ENCODE assay signal across 22 cellular contexts in the genomic region with DNA sequence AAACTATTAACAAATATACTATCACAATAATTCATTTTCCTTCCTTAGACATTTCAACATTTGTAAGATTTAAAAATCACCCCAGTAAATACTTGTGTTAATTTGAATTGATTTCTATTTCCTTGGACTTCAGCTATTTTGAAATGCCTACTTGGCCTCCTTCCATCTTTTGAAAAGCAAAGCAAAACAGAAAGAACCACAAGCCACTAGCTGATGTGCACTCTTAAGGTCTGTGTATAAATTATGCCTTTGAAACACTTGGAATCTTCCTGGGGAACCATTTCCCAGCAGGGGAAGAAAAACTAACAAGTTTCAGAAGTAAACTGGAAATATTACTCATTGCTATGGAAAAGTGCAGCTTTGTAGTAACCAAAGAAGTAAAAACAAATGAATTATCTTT.
A peak's percentile ranks its signal among the peaks of the same experiment; 100 is the strongest.
DNase-seq lines count a peak whose midpoint lies in the region; ATAC-seq, FAIRE-seq and TF ChIP-seq lines count a peak whose summit lies in the region.
"Had no signal": no experiment of that assay in that cellular context is flagged by ENCODE, and none has a peak within 500 bp of the region (broad histone marks: within the 10 kb centered on the region; RNA-seq: fewer than 3 reads in every experiment).

No MANE protein-coding gene starts in this region.

- no peaks in the 10 kb centered on the region for H3F3A ChIP-seq in GM23248 (ENCODE audit: insufficient read depth)

- no peak for TF ChIP-seq CTCF in A549 (IDR thresholded peaks at IDR 0.05)
- no peak for TF ChIP-seq CTCF in left lung (IDR thresholded peaks at IDR 0.05)
- TF ChIP-seq CTCF in mucosa of descending colon (IDR thresholded peaks at IDR 0.05), result no peak

- H3K4me2 ChIP-seq in A549, result no peak overlapping the region
- no peak overlapping the region for H3K4me2 ChIP-seq in GM23248 (ENCODE audit: unreplicated experiment)

- ATAC-seq in A549 (no peak), left lung (peak; percentile 41), mucosa of descending colon (no peak)
- ATAC-seq: CD8-positive, alpha-beta T cell; heart left ventricle; psoas muscle had no signal

- peak; percentile 73 for FAIRE-seq in A549 (lab: Jason Lieb, UNC)
- FAIRE-seq: A204.1 had no signal

- POLR2A ChIA-PET in A549 (lab: Yijun Ruan, JAX), result no interaction called here

- no peak for TF ChIP-seq RAD21 in A549 (conservative IDR thresholded peaks at IDR 0.05 in 1 of 2, IDR thresholded peaks at IDR 0.05 in 1 of 2)

- H3K9me3 ChIP-seq in A549 (peaks cover 11% of the 10 kb centered on the region; the same call in 1 of the 3 replicates), GM23248 (ENCODE audit: low read depth) (no peaks in the 10 kb centered on the region), left lung (no peaks in the 10 kb centered on the region), mucosa of descending colon (no peaks in the 10 kb centered on the region)
- H3K9me3 ChIP-seq: ascending aorta, tibial nerve had no signal

- no peak for TF ChIP-seq EP300 in A549 (IDR thresholded peaks at IDR 0.05)

- H3K36me3 ChIP-seq in GM23248 (ENCODE audit: low read depth) (no peaks in the 10 kb centered on the region), left lung (no peaks in the 10 kb centered on the region), mucosa of descending colon (ENCODE audit: low read depth) (no peaks in the 10 kb centered on the region)
- H3K36me3 ChIP-seq: ascending aorta, heart left ventricle, tibial nerve had no signal

- no peaks in the 10 kb centered on the region for H3K79me2 ChIP-seq in GM23248 (ENCODE audit: insufficient read depth)

- no peak for DNase-seq in A549 (ENCODE audit: low read depth in 1 of 2, low spot score in 1 of 2)
- peak; percentile 6 for DNase-seq in GM23248
- peak; percentile 23 for DNase-seq in dedifferentiated amniotic fluid mesenchymal stem cell (ENCODE audit: extremely low spot score)
- no peak for DNase-seq in left lung
- DNase-seq in mucosa of descending colon, result no peak
- no peak for DNase-seq in activated naive CD4-positive, alpha-beta T cell treated with anti-CD3 and anti-CD28 coated beads, Interleukin-2, amount 50 U/mL, for 16 hours
- no peak for DNase-seq in Kasumi-1 (lab: John Stamatoyannopoulos, UW)
- no peak for DNase-seq in activated CD4-positive, alpha-beta T cell treated with anti-CD3 and anti-CD28 coated beads for 1 hour
- DNase-seq: activated CD4-positive, alpha-beta T cell treated with anti-CD3 and anti-CD28 coated beads, Interleukin-2, amount 50 U/mL, for 1 hour; activated naive CD4-positive, alpha-beta T cell; CD8-positive, alpha-beta T cell; DMS79; H9; heart left ventricle; mammary epithelial cell; MM.1S; nephron progenitor cell; psoas muscle; SW 1271 had no signal

- H3K9ac ChIP-seq in GM23248, result no peak overlapping the region

- H4K20me1 ChIP-seq in GM23248 (ENCODE audit: insufficient read depth), result no peaks in the 10 kb centered on the region

- H3K4me3 ChIP-seq in A549, result no peak overlapping the region
- H3K4me3 ChIP-seq in GM23248, result no peak overlapping the region
- no peak overlapping the region for H3K4me3 ChIP-seq in left lung
- H3K4me3 ChIP-seq in mucosa of descending colon, result no peak overlapping the region
- H3K4me3 ChIP-seq: ascending aorta, heart left ventricle, psoas muscle, tibial nerve had no signal

- in situ Hi-C loops in GM23248 (cut with MboI), result no loop called here

- H3K27ac ChIP-seq in A549, result no peak overlapping the region
- H3K27ac ChIP-seq in GM23248, result no peak overlapping the region
- H3K27ac ChIP-seq in left lung, result peak overlapping the region in 1 of 2 donors; percentile 17
- H3K27ac ChIP-seq: ascending aorta, heart left ventricle, psoas muscle had no signal

- no peak for TF ChIP-seq POLR2A in A549 (IDR thresholded peaks at IDR 0.05; ENCODE audit: low read length)

- H3K27me3 ChIP-seq in GM23248 (replicated peaks; ENCODE audit: insufficient read depth) (no peaks in the 10 kb centered on the region), left lung (no peaks in the 10 kb centered on the region)
- H3K27me3 ChIP-seq: ascending aorta, tibial nerve had no signal

- no peaks in the 10 kb centered on the region for H3K9me2 ChIP-seq in GM23248 (ENCODE audit: insufficient read depth)

- no peak overlapping the region for H2AFZ ChIP-seq in GM23248

- H3K4me1 ChIP-seq in A549 (no peaks in the 10 kb centered on the region), GM23248 (ENCODE audit: insufficient read depth) (no peaks in the 10 kb centered on the region), left lung (no peaks in the 10 kb centered on the region), mucosa of descending colon (ENCODE audit: low read depth) (no peaks in the 10 kb centered on the region)
- H3K4me1 ChIP-seq: ascending aorta, heart left ventricle, psoas muscle, tibial nerve had no signal

- CTCF ChIA-PET in A549 (lab: Yijun Ruan, JAX), result no interaction called here

- intact Hi-C loops in left lung (cut with DNase I), result no loop called here
- intact Hi-C loops in mucosa of descending colon (cut with DNase I, micrococcal nuclease), result no loop called here

TF ChIP-seq in A549, 52 proteins besides CTCF, POLR2A, EP300 and RAD21:
- TF ChIP-seq ATOH8 (CRISPR knock-in tag; IDR thresholded peaks at IDR 0.05; ENCODE audit: low read depth), result no peak
- no peak for TF ChIP-seq KDM5A (IDR thresholded peaks at IDR 0.05)
- no peak for TF ChIP-seq GATA3 (IDR thresholded peaks at IDR 0.05; ENCODE audit: borderline replicate concordance)
- TF ChIP-seq PBX3 (IDR thresholded peaks at IDR 0.05), result no peak
- no peak for TF ChIP-seq NPAS2 (CRISPR knock-in tag; IDR thresholded peaks at IDR 0.05; ENCODE audit: borderline replicate concordance)
- no peak for TF ChIP-seq RFX5 (IDR thresholded peaks at IDR 0.05)
- TF ChIP-seq MAZ (IDR thresholded peaks at IDR 0.05; ENCODE audit: borderline replicate concordance, low read depth, low read length), result no peak
- TF ChIP-seq, protein P1, sequence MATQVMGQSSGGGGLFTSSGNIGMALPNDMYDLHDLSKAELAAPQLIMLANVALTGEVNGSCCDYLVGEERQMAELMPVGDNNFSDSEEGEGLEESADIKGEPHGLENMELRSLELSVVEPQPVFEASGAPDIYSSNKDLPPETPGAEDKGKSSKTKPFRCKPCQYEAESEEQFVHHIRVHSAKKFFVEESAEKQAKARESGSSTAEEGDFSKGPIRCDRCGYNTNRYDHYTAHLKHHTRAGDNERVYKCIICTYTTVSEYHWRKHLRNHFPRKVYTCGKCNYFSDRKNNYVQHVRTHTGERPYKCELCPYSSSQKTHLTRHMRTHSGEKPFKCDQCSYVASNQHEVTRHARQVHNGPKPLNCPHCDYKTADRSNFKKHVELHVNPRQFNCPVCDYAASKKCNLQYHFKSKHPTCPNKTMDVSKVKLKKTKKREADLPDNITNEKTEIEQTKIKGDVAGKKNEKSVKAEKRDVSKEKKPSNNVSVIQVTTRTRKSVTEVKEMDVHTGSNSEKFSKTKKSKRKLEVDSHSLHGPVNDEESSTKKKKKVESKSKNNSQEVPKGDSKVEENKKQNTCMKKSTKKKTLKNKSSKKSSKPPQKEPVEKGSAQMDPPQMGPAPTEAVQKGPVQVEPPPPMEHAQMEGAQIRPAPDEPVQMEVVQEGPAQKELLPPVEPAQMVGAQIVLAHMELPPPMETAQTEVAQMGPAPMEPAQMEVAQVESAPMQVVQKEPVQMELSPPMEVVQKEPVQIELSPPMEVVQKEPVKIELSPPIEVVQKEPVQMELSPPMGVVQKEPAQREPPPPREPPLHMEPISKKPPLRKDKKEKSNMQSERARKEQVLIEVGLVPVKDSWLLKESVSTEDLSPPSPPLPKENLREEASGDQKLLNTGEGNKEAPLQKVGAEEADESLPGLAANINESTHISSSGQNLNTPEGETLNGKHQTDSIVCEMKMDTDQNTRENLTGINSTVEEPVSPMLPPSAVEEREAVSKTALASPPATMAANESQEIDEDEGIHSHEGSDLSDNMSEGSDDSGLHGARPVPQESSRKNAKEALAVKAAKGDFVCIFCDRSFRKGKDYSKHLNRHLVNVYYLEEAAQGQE (IDR thresholded peaks at IDR 0.05), result no peak
- no peak for TF ChIP-seq HOXA7 (CRISPR knock-in tag; IDR thresholded peaks at IDR 0.05)
- no peak for TF ChIP-seq CBX8 (IDR thresholded peaks at IDR 0.05)
- no peak for TF ChIP-seq BHLHE40 (IDR thresholded peaks at IDR 0.05; ENCODE audit: low read depth, low read length)
- no peak for TF ChIP-seq RCOR1 (IDR thresholded peaks at IDR 0.05; ENCODE audit: low read depth, low read length)
- TF ChIP-seq HOXB13 (CRISPR knock-in tag; IDR thresholded peaks at IDR 0.05; ENCODE audit: low read depth), result no peak
- TF ChIP-seq KDM1A (IDR thresholded peaks at IDR 0.05; ENCODE audit: low read depth), result no peak
- no peak for TF ChIP-seq ESRRA (IDR thresholded peaks at IDR 0.05; ENCODE audit: borderline replicate concordance, low read length)
- no peak for TF ChIP-seq CBX2 (IDR thresholded peaks at IDR 0.05; ENCODE audit: borderline replicate concordance, low read depth)
- no peak for TF ChIP-seq PHF8 (IDR thresholded peaks at IDR 0.05; ENCODE audit: borderline replicate concordance, low read depth)

Comparison
In these comparisons a context has a peak if more than half of its experiments do, and no peak if none do; other contexts are left out.
1. DNase-seq: peak in GM23248 (single experiment) and dedifferentiated amniotic fluid mesenchymal stem cell (single experiment); none in A549 (0 of 2), left lung (0 of 2), mucosa of descending colon (0 of 3), activated naive CD4-positive, alpha-beta T cell treated with anti-CD3 and anti-CD28 coated beads, Interleukin-2, amount 50 U/mL, for 16 hours (single experiment), Kasumi-1 (0 of 2) and activated CD4-positive, alpha-beta T cell treated with anti-CD3 and anti-CD28 coated beads for 1 hour (single experiment).